Comparison of ENCODE assay signal across 15 cellular contexts in the genomic region with DNA sequence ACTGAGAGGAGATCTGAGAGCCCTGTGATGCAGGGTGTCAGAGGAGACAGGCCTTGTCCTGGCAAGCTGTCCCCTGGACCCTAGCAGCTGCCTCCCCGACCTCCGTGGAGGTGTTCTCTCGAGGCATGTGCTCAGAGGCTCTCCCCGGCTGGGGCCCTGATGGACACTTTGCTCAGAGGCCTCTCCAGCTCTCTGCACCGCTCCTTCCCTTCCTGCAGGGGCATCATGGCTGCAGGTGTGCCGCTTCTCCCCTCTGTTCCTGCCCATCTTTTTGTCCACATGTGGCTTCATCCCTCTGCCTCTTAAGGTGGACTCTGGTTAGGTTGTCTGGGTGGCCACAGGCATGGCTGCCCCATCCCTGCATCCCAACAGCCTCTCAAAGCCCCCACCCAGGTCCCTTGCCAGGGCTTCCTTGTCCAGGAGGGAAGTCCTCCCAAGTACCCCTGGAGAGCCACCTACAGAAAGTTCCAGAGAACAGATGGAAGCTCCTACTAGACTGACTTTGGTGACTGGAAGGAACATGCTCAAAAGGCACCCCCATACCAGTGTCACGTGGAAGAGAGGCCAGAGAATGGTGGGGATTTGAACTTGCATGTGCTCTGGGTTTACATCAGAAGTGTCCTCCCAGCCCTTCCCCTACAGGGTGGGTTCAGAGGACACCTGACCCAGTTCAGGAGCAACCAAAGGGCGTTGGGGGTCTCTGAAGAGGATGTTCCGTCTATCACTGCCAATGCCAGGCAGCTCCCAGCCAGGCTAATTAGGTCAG.
DNase-seq lines count a peak whose midpoint lies in the region; FAIRE-seq and TF ChIP-seq lines count a peak whose summit lies in the region.
"Had no signal": no experiment of that assay in that cellular context is flagged by ENCODE, and none has a peak within 500 bp of the region (broad histone marks: within the 10 kb centered on the region; RNA-seq: fewer than 3 reads in every experiment).

No MANE protein-coding gene starts in this region.

- no peak overlapping the region for H2BK120ac ChIP-seq in neuronal stem cell (ENCODE audit: low read depth, low read length)

- H3K36me3 ChIP-seq in bronchial epithelial cell (ENCODE audit: control insufficient read depth, insufficient read depth, low read length) = no peaks in the 10 kb centered on the region
- H3K36me3 ChIP-seq in neuronal stem cell (replicated peaks in 1 of 2; ENCODE audit: control insufficient read depth in 2 of 2, insufficient read depth in 2 of 2, low read length in 2 of 2) = no peaks in the 10 kb centered on the region
- H3K36me3 ChIP-seq in PC-9 (ENCODE audit: low read depth) = no peaks in the 10 kb centered on the region
- H3K36me3 ChIP-seq in hepatocyte (replicated peaks; ENCODE audit: insufficient read depth, low read depth) = no peaks in the 10 kb centered on the region
- H3K36me3 ChIP-seq in adrenal gland (replicated peaks in 1 of 2) = no peaks in the 10 kb centered on the region
- H3K36me3 ChIP-seq: esophagus muscularis mucosa had no signal

- H3K9me3 ChIP-seq in neuronal stem cell (replicated peaks in 1 of 2; ENCODE audit: control insufficient read depth in 2 of 2, insufficient read depth in 1 of 2, low read depth in 1 of 2, low read length in 2 of 2) (no peaks in the 10 kb centered on the region), PC-9 (ENCODE audit: insufficient read depth, low read depth) (no peaks in the 10 kb centered on the region), hepatocyte (ENCODE audit: low read depth) (no peaks in the 10 kb centered on the region), adrenal gland (replicated peaks in 1 of 3) (no peaks in the 10 kb centered on the region)
- H3K9me3 ChIP-seq: esophagus muscularis mucosa, psoas muscle had no signal

- no peak overlapping the region for H2BK12ac ChIP-seq in neuronal stem cell (ENCODE audit: low read length)

- H3K14ac ChIP-seq in neuronal stem cell (ENCODE audit: low read length) = peak overlapping the region; percentile 32

- no peak overlapping the region for H3K9ac ChIP-seq in neuronal stem cell (ENCODE audit: low read depth, low read length, poor library complexity)

- H2AFZ ChIP-seq in neuronal stem cell (ENCODE audit: low read length) = no peak overlapping the region
- no peak overlapping the region for H2AFZ ChIP-seq in PC-9
- H2AFZ ChIP-seq in hepatocyte = no peak overlapping the region

- H3K27ac ChIP-seq in neuronal stem cell (replicated peaks; ENCODE audit: low read length) (no peak overlapping the region), PC-9 (no peak overlapping the region), hepatocyte (no peak overlapping the region), adrenal gland (peak overlapping the region in 2 of 5 donors; percentile 67 to 79)
- H3K27ac ChIP-seq: psoas muscle had no signal

- TF ChIP-seq CTCF in GM12864 (IDR thresholded peaks at IDR 0.05; ENCODE audit: low read depth, low read length, missing control alignments) (peak; percentile 29), bronchial epithelial cell (IDR thresholded peaks at IDR 0.05; ENCODE audit: insufficient read depth, low read length, severe bottlenecking) (peak; percentile 45), PC-9 (conservative IDR thresholded peaks at IDR 0.05) (no peak; the same call in 1 of the 2 replicates), hepatocyte (IDR thresholded peaks at IDR 0.05; ENCODE audit: poor library complexity) (no peak), adrenal gland (IDR thresholded peaks at IDR 0.05) (no peak)

- no peak for FAIRE-seq in bronchial epithelial cell (lab: Jason Lieb, UNC)

- no peak for DNase-seq in GM12864 (ENCODE audit: low read depth)
- DNase-seq in NAMALWA (ENCODE audit: low spot score) = peak; percentile 8
- DNase-seq in bronchial epithelial cell (ENCODE audit: low read depth) = no peak
- DNase-seq in neuronal stem cell (ENCODE audit: low spot score) = no peak
- DNase-seq in PC-9 = no peak
- DNase-seq in stimulated activated CD4-positive, alpha-beta T cell treated with anti-CD3 and anti-CD28 coated beads, Interleukin-2, amount 100 ng/mL, for 24 hours = no peak
- no peak for DNase-seq in hepatocyte (ENCODE audit: low spot score)
- DNase-seq in adrenal gland = no peak
- DNase-seq: activated effector memory CD4-positive, alpha-beta T cell treated with anti-CD3 and anti-CD28 coated beads, Interleukin-2, amount 50 U/mL, for 16 hours; CD4-positive, alpha-beta T cell; dermis blood vessel endothelial cell; hippocampal formation; left ventricle myocardium superior had no signal

- H4K91ac ChIP-seq in neuronal stem cell (ENCODE audit: low read depth, low read length, poor library complexity) = no peak overlapping the region

- intact Hi-C loops in PC-9 (cut with micrococcal nuclease; ENCODE audit: unreplicated experiment) = no loop called here
- intact Hi-C loops in adrenal gland (cut with DNase I) = no loop called here

- CTCF ChIA-PET in PC-9 (lab: Charles Lee) = interaction anchor here (0.8 kb wide), 1 partner anchor 1309 kb away, joined by 3 read pairs; no protein-coding TSS in a partner anchor

- no TSS peak for BruUV-seq in PC-9 (replicated peaks; lab: Mats Ljungman, UMichigan)

- H3K4ac ChIP-seq in neuronal stem cell (ENCODE audit: low read length) = no peak overlapping the region

- no CpG with 5 or more reads among the region's 9 CpGs for WGBS in neuronal stem cell (ENCODE audit: extremely low coverage in 2 of 2, insufficient read length in 2 of 2, insufficient replicate concordance in 1 of 2), 2 donors
- 92% methylated on average over 9 of the region's 9 CpGs for WGBS in hepatocyte (ENCODE audit: low lambda C conversion rate, missing lambda C conversion rate)
- 92 to 97% (median 94%) methylated on average over 1 to 9 of the region's 9 CpGs for WGBS in adrenal gland, 4 donors

- H3K9me2 ChIP-seq in PC-9 (ENCODE audit: insufficient read depth) (no peaks in the 10 kb centered on the region), hepatocyte (replicated peaks; ENCODE audit: insufficient read depth) (no peaks in the 10 kb centered on the region)

- TF ChIP-seq POLR2A in adrenal gland (IDR thresholded peaks at IDR 0.05) = no peak

- H3K23ac ChIP-seq in neuronal stem cell (ENCODE audit: low read depth, low read length, poor library complexity) = no peak overlapping the region

- peak overlapping the region; percentile 27 for H3K18ac ChIP-seq in neuronal stem cell (ENCODE audit: low read length)

- no peak overlapping the region for H3K4me3 ChIP-seq in GM12864 (ENCODE audit: low read depth, low read length)
- no peak overlapping the region for H3K4me3 ChIP-seq in bronchial epithelial cell (ENCODE audit: low read depth, low read length)
- no peak overlapping the region for H3K4me3 ChIP-seq in neuronal stem cell (ENCODE audit: low read length in 2 of 2)
- H3K4me3 ChIP-seq in PC-9 = no peak overlapping the region
- no peak overlapping the region for H3K4me3 ChIP-seq in hepatocyte
- no peak overlapping the region for H3K4me3 ChIP-seq in adrenal gland
- H3K4me3 ChIP-seq: esophagus muscularis mucosa, psoas muscle had no signal

- H3F3A ChIP-seq in PC-9 (ENCODE audit: insufficient read depth, low read depth) = no peaks in the 10 kb centered on the region

- POLR2A ChIA-PET in PC-9 (lab: Charles Lee; ENCODE audit: unreplicated experiment) = no interaction called here

- H2AK5ac ChIP-seq in neuronal stem cell (ENCODE audit: low read depth, low read length) = peak overlapping the region; percentile 59

- H2BK15ac ChIP-seq in neuronal stem cell (ENCODE audit: low read length) = no peak overlapping the region

- H4K20me1 ChIP-seq in PC-9 (ENCODE audit: insufficient read depth) (no peaks in the 10 kb centered on the region), hepatocyte (ENCODE audit: insufficient read depth, poor library complexity, severe bottlenecking) (no peaks in the 10 kb centered on the region)

- H3K79me2 ChIP-seq in PC-9 (ENCODE audit: low read depth) (no peaks in the 10 kb centered on the region), hepatocyte (no peaks in the 10 kb centered on the region)

- H3K27me3 ChIP-seq in bronchial epithelial cell (ENCODE audit: control insufficient read depth, insufficient read depth, low read length) = no peaks in the 10 kb centered on the region
- H3K27me3 ChIP-seq in neuronal stem cell (ENCODE audit: control insufficient read depth in 3 of 3, insufficient read depth in 3 of 3, low read depth in 1 of 3, low read length in 3 of 3) = no peaks in the 10 kb centered on the region
- H3K27me3 ChIP-seq in PC-9 (ENCODE audit: insufficient read depth, low read depth) = no peaks in the 10 kb centered on the region
- H3K27me3 ChIP-seq in hepatocyte = no peaks in the 10 kb centered on the region
- no peaks in the 10 kb centered on the region for H3K27me3 ChIP-seq in adrenal gland
- H3K27me3 ChIP-seq: esophagus muscularis mucosa had no signal

- H2BK5ac ChIP-seq in neuronal stem cell (ENCODE audit: low read length) = no peak overlapping the region

- H3K4me1 ChIP-seq in neuronal stem cell (ENCODE audit: control insufficient read depth in 2 of 2, insufficient read depth in 1 of 2, low read depth in 1 of 2, low read length in 2 of 2) (peaks cover 27 to 47% of the 10 kb centered on the region in 2 donors), PC-9 (replicated peaks; ENCODE audit: insufficient read depth) (no peaks in the 10 kb centered on the region), hepatocyte (ENCODE audit: insufficient read depth) (peaks cover 6% of the 10 kb centered on the region), adrenal gland (replicated peaks in 1 of 2) (peaks cover 18 to 53% of the 10 kb centered on the region in 2 donors)
- H3K4me1 ChIP-seq: psoas muscle had no signal

- no peaks in the 10 kb centered on the region for H3K79me1 ChIP-seq in neuronal stem cell (ENCODE audit: low read depth, low read length)

- no peak overlapping the region for H4K8ac ChIP-seq in neuronal stem cell (ENCODE audit: low read depth, low read length)

- no peak overlapping the region for H3K4me2 ChIP-seq in neuronal stem cell (ENCODE audit: insufficient read depth, low read length, poor library complexity, severe bottlenecking)
- no peak overlapping the region for H3K4me2 ChIP-seq in PC-9
- no peak overlapping the region for H3K4me2 ChIP-seq in hepatocyte

Comparison
In these comparisons a context has a peak if more than half of its experiments do, and no peak if none do; other contexts are left out.
1. CTCF ChIP-seq: peak in GM12864 (single experiment) and bronchial epithelial cell (single experiment); none in PC-9 (single experiment), hepatocyte (single experiment) and adrenal gland (0 of 6).